1 cellular context compared by ENCODE assay signal in genomic region chr17:44688200-44688599, GRCh38.
A peak's percentile ranks its signal among the peaks of the same experiment; 100 is the strongest.
TF ChIP-seq lines count a peak whose summit lies in the region.

No MANE protein-coding gene starts in this region.

TF ChIP-seq in HepG2, 621 proteins besides CTCF, POLR2A, EP300 and RAD21:
- TF ChIP-seq FOXK2 (IDR thresholded peaks at IDR 0.05) = no peak
- peak; percentile 81 for TF ChIP-seq ZNF121 (CRISPR knock-in tag; IDR thresholded peaks at IDR 0.05)
TF ChIP-seq in HepG2: peak in this region for 1.
